Comparison of ENCODE assay signal across 15 cellular contexts in genomic region chr7:36288501-36288900, GRCh38.
DNase-seq lines count a peak whose midpoint lies in the region; ATAC-seq, FAIRE-seq and TF ChIP-seq lines count a peak whose summit lies in the region.
"Had no signal": no experiment of that assay in that cellular context is flagged by ENCODE, and none has a peak within 500 bp of the region (broad histone marks: within the 10 kb centered on the region; RNA-seq: fewer than 3 reads in every experiment).

No MANE protein-coding gene starts in this region.

- H3K36me3 ChIP-seq in SU-DHL-6 (ENCODE audit: low read length), result peaks cover 18% of the 10 kb centered on the region

- peaks cover 61% of the 10 kb centered on the region for H3K4me1 ChIP-seq in A549
- H3K4me1 ChIP-seq: foreskin keratinocyte had no signal

- H2AFZ ChIP-seq in SU-DHL-6 (ENCODE audit: low read depth, low read length, severe bottlenecking), result no peak overlapping the region

- TF ChIP-seq POLR2A in A549 (IDR thresholded peaks at IDR 0.05; ENCODE audit: low read length), result no peak

- no peaks in the 10 kb centered on the region for H3K9me3 Mint-ChIP-seq in memory B cell

- no peaks in the 10 kb centered on the region for H3K36me3 Mint-ChIP-seq in memory B cell

- FAIRE-seq in A549 (lab: Jason Lieb, UNC), result no peak
- FAIRE-seq: urothelium cell line had no signal

- peaks cover 2% of the 10 kb centered on the region for H3K27me3 Mint-ChIP-seq in memory B cell

- H3K27ac ChIP-seq in A549, result peak overlapping the region; percentile 91 to 94; a peak in 4 of 6 replicates
- peak overlapping the region; percentile 56 for H3K27ac ChIP-seq in C4-2B
- peak overlapping the region; percentile 91 for H3K27ac ChIP-seq in SU-DHL-6 (ENCODE audit: low read depth, low read length)
- H3K27ac ChIP-seq: foreskin keratinocyte, KMS-11 had no signal

- H3K9me3 ChIP-seq in A549 (no peaks in the 10 kb centered on the region), SU-DHL-6 (ENCODE audit: insufficient read depth, low read length) (no peaks in the 10 kb centered on the region)

- H3K4me1 Mint-ChIP-seq in memory B cell, result peaks cover 42% of the 10 kb centered on the region

- 94% methylated on average over 5 of the region's 5 CpGs for WGBS in A549 (ENCODE audit: missing lambda C conversion rate)

- peak overlapping the region; percentile 36 for H3K4me3 Mint-ChIP-seq in memory B cell

- H3K4me3 ChIP-seq in A549 (no peak overlapping the region), SU-DHL-6 (ENCODE audit: insufficient read depth, low read length, poor library complexity, severe bottlenecking) (no peak overlapping the region)

- TF ChIP-seq EP300 in A549 (IDR thresholded peaks at IDR 0.05), result no peak

- peak overlapping the region; percentile 62 for H3K27ac Mint-ChIP-seq in memory B cell

- DNase-seq in A549 (ENCODE audit: low read depth in 1 of 2, low spot score in 1 of 2) (no peak), memory B cell (ENCODE audit: low spot score in 2 of 2) (no peak), foreskin melanocyte (no peak), T1000 (lab: John Stamatoyannopoulos, UW) (no peak), DMS53 treated with DMSO at 0.1 percent for 48 hours (lab: John Stamatoyannopoulos, UW; ENCODE audit: unreplicated experiment) (no peak)
- DNase-seq: activated CD8-positive, alpha-beta memory T cell treated with anti-CD3 and anti-CD28 coated beads for 24 hours; foreskin keratinocyte; mesenchymal stem cell; NCI-H1417 treated with DMSO at 0.1 percent for 48 hours; NCI-H2227 treated with DMSO at 0.1 percent for 48 hours; SHP77 had no signal

- no peak for TF ChIP-seq RAD21 in A549 (conservative IDR thresholded peaks at IDR 0.05 in 1 of 2, IDR thresholded peaks at IDR 0.05 in 1 of 2)

- ATAC-seq in A549, result no peak
- ATAC-seq in memory B cell (ENCODE audit: low read depth), result no peak
- ATAC-seq: foreskin keratinocyte had no signal

- POLR2A ChIA-PET in A549 (lab: Yijun Ruan, JAX), result no interaction called here

- no peaks in the 10 kb centered on the region for H4K20me1 ChIP-seq in SU-DHL-6 (ENCODE audit: low read depth, low read length)

- H3K9ac ChIP-seq in SU-DHL-6 (ENCODE audit: low read length), result peak overlapping the region; percentile 49; the same call in 1 of the 2 replicates
- H3K9ac ChIP-seq: KMS-11 had no signal

- CTCF ChIA-PET in A549 (lab: Yijun Ruan, JAX), result interaction anchor here (1.1 to 10.9 kb wide), 8 partner anchors 11 to 312 kb away, joined by 3 to 198 read pairs (median 14); no protein-coding TSS in a partner anchor

- TF ChIP-seq CTCF in A549 (IDR thresholded peaks at IDR 0.05) (no peak), C4-2B (conservative IDR thresholded peaks at IDR 0.05) (no peak), SU-DHL-6 (IDR thresholded peaks at IDR 0.05; ENCODE audit: insufficient read depth, low read length, poor library complexity, severe bottlenecking) (no peak)

- H3K4me2 ChIP-seq in A549 (no peak overlapping the region), SU-DHL-6 (ENCODE audit: low read depth, low read length, poor library complexity, severe bottlenecking) (no peak overlapping the region)
- H3K4me2 ChIP-seq: KMS-11 had no signal

- no peaks in the 10 kb centered on the region for H3K79me2 ChIP-seq in SU-DHL-6 (ENCODE audit: insufficient read depth, low read length)

- no peaks in the 10 kb centered on the region for H3K9me2 ChIP-seq in SU-DHL-6 (replicated peaks; ENCODE audit: insufficient read depth, low read length)

- no peaks in the 10 kb centered on the region for H3K27me3 ChIP-seq in SU-DHL-6 (ENCODE audit: low read length)
- H3K27me3 ChIP-seq: foreskin keratinocyte had no signal

- H3F3A ChIP-seq in SU-DHL-6 (ENCODE audit: insufficient read depth), result peaks cover 50% of the 10 kb centered on the region

TF ChIP-seq in A549, 52 proteins besides CTCF, POLR2A, EP300 and RAD21:
- TF ChIP-seq REST (IDR thresholded peaks at IDR 0.05) (no peak), ZNF302 (CRISPR knock-in tag; IDR thresholded peaks at IDR 0.05) (no peak)
TF ChIP-seq in A549: peak in this region for 0.
